Comparison of ENCODE assay signal across 8 cellular contexts in genomic region chr20:52192296-52193007, GRCh38. TPM values are rescaled to one million over a fixed set of nuclear protein-coding genes. Genes with fewer than 3 reads are reported as not detected.
DNase-seq lines count a peak whose midpoint lies in the region; ATAC-seq and TF ChIP-seq lines count a peak whose summit lies in the region.

No MANE protein-coding gene starts in this region.

- H3K36me3 ChIP-seq in trophoblast cell (ENCODE audit: control insufficient read depth in 1 of 2, insufficient read depth in 2 of 2, low read length in 2 of 2), result no peaks in the 10 kb centered on the region

- peak overlapping the region; percentile 60 for H4K91ac ChIP-seq in trophoblast cell (ENCODE audit: low read depth, low read length)

- peaks cover 9% of the 10 kb centered on the region for H3K79me1 ChIP-seq in trophoblast cell (ENCODE audit: low read length)

- H3K27me3 Mint-ChIP-seq in WTC11 (ENCODE audit: low read depth), result no peaks in the 10 kb centered on the region

- intact Hi-C loops in Right ventricle myocardium superior (cut with DNase I), result no loop called here

- no peaks in the 10 kb centered on the region for H3K9me3 ChIP-seq in trophoblast cell (ENCODE audit: insufficient read depth, low read depth, low read length)

- no peak overlapping the region for H3K18ac ChIP-seq in trophoblast cell (ENCODE audit: low read length)

- TF ChIP-seq CTCF in GM12873 (IDR thresholded peaks at IDR 0.05; ENCODE audit: insufficient read depth, low read depth, low read length, missing control alignments) (peak; percentile 60), WTC11 (IDR thresholded peaks at IDR 0.05) (no peak)

- H3K4me2 ChIP-seq in trophoblast cell (ENCODE audit: low read length), result peak overlapping the region; percentile 76

- peaks cover 0 to 3% of the 10 kb centered on the region in 2 experiments for H3K4me1 ChIP-seq in trophoblast cell (ENCODE audit: control insufficient read depth in 1 of 2, insufficient read depth in 2 of 2, low read length in 2 of 2)

- H4K12ac ChIP-seq in trophoblast cell (ENCODE audit: low read depth, low read length), result peak overlapping the region; percentile 55

- no peak overlapping the region for H3K4ac ChIP-seq in trophoblast cell (ENCODE audit: low read depth, low read length)

- H3K27me3 ChIP-seq in trophoblast cell (ENCODE audit: insufficient read depth, low read length), result no peaks in the 10 kb centered on the region

- H4K8ac ChIP-seq in trophoblast cell (ENCODE audit: low read depth, low read length), result peak overlapping the region; percentile 99

- no peak overlapping the region for H3K27ac ChIP-seq in trophoblast cell (ENCODE audit: low read depth, low read length)

- peaks cover 3% of the 10 kb centered on the region; the same call in 1 of the 2 replicates for H3K36me3 Mint-ChIP-seq in WTC11

- WGBS in trophoblast cell (ENCODE audit: extremely low coverage, insufficient coverage, insufficient read length), result no CpG with 5 or more reads among the region's 16 CpGs

- H3K4me1 Mint-ChIP-seq in WTC11, result peaks cover 20% of the 10 kb centered on the region

- H3K14ac ChIP-seq in trophoblast cell (ENCODE audit: low read length), result no peak overlapping the region

- DNase-seq in AG08396 (ENCODE audit: low spot score) (peak; percentile 34), MV-4-11 (lab: John Stamatoyannopoulos, UW) (peak; percentile 6), WTC11 (ENCODE audit: low spot score) (no peak), Right ventricle myocardium superior (peak; percentile 44), trophoblast cell (peak; percentile 16 to 59), mesenteric fat pad (ENCODE audit: low spot score) (no peak)

- ATAC-seq in HG02610 (IDR thresholded peaks at IDR 0.05; ENCODE audit: unreplicated experiment), result peak; percentile 42
- peak; percentile 74 for ATAC-seq in WTC11
- ATAC-seq in Right ventricle myocardium superior (ENCODE audit: poor library complexity), result peak; percentile 59

- H2AK5ac ChIP-seq in trophoblast cell (ENCODE audit: low read length), result no peak overlapping the region

- no peak overlapping the region for H2BK12ac ChIP-seq in trophoblast cell (ENCODE audit: low read length)

- H3K9ac ChIP-seq in trophoblast cell (ENCODE audit: low read length), result no peak overlapping the region

- POLR2A ChIA-PET in WTC11 (lab: Charles Lee), result interaction anchor here (0.7 kb wide), 1 partner anchor 1651 kb away, joined by 6 read pairs; no protein-coding TSS in a partner anchor

- H3K27ac Mint-ChIP-seq in WTC11, result peak overlapping the region; percentile 95

- CTCF ChIA-PET in WTC11 (lab: Charles Lee), result interaction anchor here (1.2 to 3.7 kb wide), 8 partner anchors 9 to 392 kb away, joined by 4 to 25 read pairs (median 6); no protein-coding TSS in a partner anchor

- peaks cover 5% of the 10 kb centered on the region for H3K79me2 ChIP-seq in trophoblast cell (ENCODE audit: control insufficient read depth, insufficient read depth, low read length, poor library complexity)

- peak overlapping the region; percentile 95 for H3K4me3 ChIP-seq in trophoblast cell (ENCODE audit: low read depth, low read length)

- H2BK5ac ChIP-seq in trophoblast cell (ENCODE audit: low read depth, low read length, poor library complexity), result no peak overlapping the region

- peak overlapping the region; percentile 97 for H2AFZ ChIP-seq in trophoblast cell (ENCODE audit: insufficient read depth, low read length, poor library complexity)

- H2BK120ac ChIP-seq in trophoblast cell (ENCODE audit: insufficient read depth, low read length, poor library complexity), result no peak overlapping the region

- H3K9me3 Mint-ChIP-seq in WTC11, result peaks cover 5% of the 10 kb centered on the region

- no peak overlapping the region for H3K23ac ChIP-seq in trophoblast cell (ENCODE audit: low read length)

- H3K4me3 Mint-ChIP-seq in WTC11, result peak overlapping the region; percentile 80

TF ChIP-seq in WTC11, 78 proteins besides CTCF, POLR2A, EP300 and RAD21 (continues in another document):
- TF ChIP-seq ZNF396 (CRISPR knock-in tag; IDR thresholded peaks at IDR 0.05; ENCODE audit: borderline replicate concordance) (no peak), GABPB1 (CRISPR knock-in tag; IDR thresholded peaks at IDR 0.05) (no peak), KAT7 (CRISPR knock-in tag; IDR thresholded peaks at IDR 0.05; ENCODE audit: borderline replicate concordance) (no peak), ZNF512 (CRISPR knock-in tag; IDR thresholded peaks at IDR 0.05; ENCODE audit: borderline replicate concordance) (peak; percentile 83), ZNF121 (CRISPR knock-in tag; IDR thresholded peaks at IDR 0.05) (peak; percentile 35; the same call in 1 of the 2 replicates), PREB (CRISPR knock-in tag; IDR thresholded peaks at IDR 0.05; ENCODE audit: borderline replicate concordance) (no peak), ELF4 (CRISPR knock-in tag; IDR thresholded peaks at IDR 0.05; ENCODE audit: low read depth) (0 out of 2 replicates have a peak, but pooled peaks have one; percentile 6), E2F4 (CRISPR knock-in tag; IDR thresholded peaks at IDR 0.05; ENCODE audit: borderline replicate concordance, low read depth) (no peak), MXD4 (CRISPR knock-in tag; IDR thresholded peaks at IDR 0.05; ENCODE audit: borderline replicate concordance) (no peak), TP53 (CRISPR knock-in tag; IDR thresholded peaks at IDR 0.05) (no peak), USF1 (CRISPR knock-in tag; IDR thresholded peaks at IDR 0.05) (no peak), SOX15 (CRISPR knock-in tag; IDR thresholded peaks at IDR 0.05) (no peak), MAX (CRISPR knock-in tag; IDR thresholded peaks at IDR 0.05) (no peak)

RNA-seq across cellular contexts. Expression of gene ZFP64, which starts 0.9 kb away (rescaled TPM):
- total RNA-seq in WTC11 (2021) (26.1 to 32.4 TPM (median 29.4 TPM) in 3 replicates), Right ventricle myocardium superior (7.9 TPM), mesenteric fat pad (11.2 TPM)
- polyA plus RNA-seq in trophoblast cell (2013), result 10.1 and 10.4 TPM in 2 replicates

Comparison
In these comparisons a context has a peak if more than half of its experiments do, and no peak if none do; other contexts are left out.
1. DNase-seq: peak in AG08396 (single experiment), MV-4-11 (single experiment), Right ventricle myocardium superior (single experiment) and trophoblast cell (2 of 2); none in WTC11 (single experiment) and mesenteric fat pad (single experiment).
2. Peak in every context shown above with its lines, with median percentiles within 50 percentile points of each other: ATAC-seq.